ENCODE assay signal across 9 cellular contexts in the genomic region with DNA sequence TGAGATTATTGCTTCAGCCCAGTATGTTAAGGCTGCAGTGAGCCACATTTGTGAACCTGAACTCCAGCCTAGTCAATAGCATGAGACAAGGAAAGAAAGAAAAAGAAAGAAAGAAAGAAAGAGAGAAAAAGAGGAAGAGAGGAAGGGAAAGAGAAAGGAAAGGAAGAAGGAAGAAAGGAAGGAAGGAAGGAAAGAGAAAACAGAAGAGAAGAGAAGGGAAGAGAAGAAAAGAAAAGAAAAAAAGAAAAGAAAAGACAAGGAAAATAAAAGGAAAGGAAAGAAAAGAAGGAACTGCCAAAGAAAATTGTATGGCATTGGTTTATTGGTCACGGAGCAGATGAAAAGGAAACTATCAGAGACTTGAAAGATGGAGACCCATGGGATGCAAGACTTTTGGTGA.
"Had no signal": no experiment of that assay in that cellular context is flagged by ENCODE, and none has a peak within 500 bp of the region (broad histone marks: within the 10 kb centered on the region; RNA-seq: fewer than 3 reads in every experiment).

No MANE protein-coding gene starts in this region.

- DNase-seq: GM23248, GOT3, H7, HFFc6 had no signal

- H3K4me3 ChIP-seq: GM23248, HAP-1 had no signal

- H3K36me3 Mint-ChIP-seq: IgD-negative memory B cell had no signal

- H3K36me3 ChIP-seq: HAP-1 had no signal

- H3K27ac Mint-ChIP-seq: HFFc6, IgD-negative memory B cell had no signal

- H3K4me1 Mint-ChIP-seq: IgD-negative memory B cell had no signal

- H3K27me3 Mint-ChIP-seq: IgD-negative memory B cell had no signal

- H3K4me3 Mint-ChIP-seq: HFFc6, IgD-negative memory B cell had no signal

- H3K9ac ChIP-seq: GM23248 had no signal

- H3K9me3 ChIP-seq: HAP-1 had no signal

- H2AFZ ChIP-seq: GM23248 had no signal

- ATAC-seq: HCT116, HepG2 had no signal

- H3K27ac ChIP-seq: GM23248, HL-60 had no signal
